Comparison of ENCODE assay signal across 19 cellular contexts in the genomic region with DNA sequence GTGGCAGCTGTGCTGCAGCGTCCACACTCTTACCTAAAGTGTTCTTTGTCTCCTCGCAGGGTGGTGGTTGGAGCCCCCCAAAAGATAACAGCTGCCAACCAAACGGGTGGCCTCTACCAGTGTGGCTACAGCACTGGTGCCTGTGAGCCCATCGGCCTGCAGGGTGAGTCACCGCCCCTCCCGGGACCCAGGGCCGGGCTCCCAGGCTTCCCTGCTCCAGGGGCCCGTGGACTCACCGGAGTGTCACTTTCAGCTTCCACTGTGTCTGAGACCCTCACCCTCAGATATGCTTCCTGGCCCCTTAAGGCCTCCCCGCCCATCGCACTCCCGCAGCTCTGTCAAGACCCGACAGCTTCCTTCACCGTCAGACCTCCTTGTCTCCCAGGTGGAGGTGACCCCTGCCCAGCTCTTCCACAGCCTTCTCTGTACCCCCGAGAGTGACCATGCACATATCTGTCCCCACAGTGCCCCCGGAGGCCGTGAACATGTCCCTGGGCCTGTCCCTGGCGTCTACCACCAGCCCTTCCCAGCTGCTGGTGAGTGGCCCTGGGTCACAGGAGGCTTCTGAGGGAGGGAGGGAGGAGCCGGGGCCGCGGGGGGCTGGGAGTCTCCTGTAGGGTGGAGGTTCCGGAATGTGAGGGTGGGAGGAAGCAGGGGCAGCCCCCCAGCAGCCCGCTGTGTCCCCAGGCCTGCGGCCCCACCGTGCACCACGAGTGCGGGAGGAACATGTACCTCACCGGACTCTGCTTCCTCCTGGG. TPM values are rescaled to one million over a fixed set of nuclear protein-coding genes. Genes with fewer than 3 reads are reported as not detected.
A peak's percentile ranks its signal among the peaks of the same experiment; 100 is the strongest.
DNase-seq lines count a peak whose midpoint lies in the region; ATAC-seq, FAIRE-seq and TF ChIP-seq lines count a peak whose summit lies in the region.
"Had no signal": no experiment of that assay in that cellular context is flagged by ENCODE, and none has a peak within 500 bp of the region (broad histone marks: within the 10 kb centered on the region; RNA-seq: fewer than 3 reads in every experiment).

No MANE protein-coding gene starts in this region.

- no peaks in the 10 kb centered on the region for H3K9me3 Mint-ChIP-seq in activated CD4-positive, alpha-beta T cell treated with anti-CD3 and anti-CD28 coated beads, Interleukin-2, amount 10 ng/mL, durations not matched to agents 7 days and 5 days
- peaks cover 0 to 1% of the 10 kb centered on the region in 2 donors for H3K9me3 Mint-ChIP-seq in stimulated activated naive B cell treated with anti-CD40 and anti-IgM and Interleukin-4, amounts not matched to agents 10 μg/mL and 1 μg/mL and 100 μg/mL, for 72 hours

- H3K4me3 ChIP-seq in RWPE2 (ENCODE audit: severe bottlenecking) (no peak overlapping the region), HepG2 (replicated peaks in 1 of 3; ENCODE audit: insufficient read depth in 1 of 3, low read depth in 2 of 3, low read length in 3 of 3) (no peak overlapping the region), OCI-LY7 (ENCODE audit: low read depth, low read length, poor library complexity, severe bottlenecking) (no peak overlapping the region)

- no peaks in the 10 kb centered on the region for H3K9me2 ChIP-seq in OCI-LY7 (ENCODE audit: insufficient read depth, low read length)

- in situ Hi-C loops in HepG2 (cut with HindIII; ENCODE audit: extremely low pct_ligation_motif_present, low pct_unique_long_range_greater_than_20kb): no loop called here

- H3K4me2 ChIP-seq in HepG2 (ENCODE audit: low read depth, low read length) (no peak overlapping the region), OCI-LY7 (ENCODE audit: low read length) (no peak overlapping the region)

- intact Hi-C loops in HepG2 (cut with micrococcal nuclease; ENCODE audit: unreplicated experiment): no loop called here
- intact Hi-C loops in OCI-LY7 (cut with micrococcal nuclease; ENCODE audit: unreplicated experiment): no loop called here

- FAIRE-seq in HepG2 (lab: Jason Lieb, UNC): no peak
- FAIRE-seq: endothelial cell of umbilical vein, small intestine had no signal

- POLR2A ChIA-PET in activated CD4-positive, alpha-beta T cell treated with anti-CD3 and anti-CD28 coated beads, Interleukin-2, amount 10 ng/mL, durations not matched to agents 7 days and 5 days (lab: Charles Lee): no interaction called here
- POLR2A ChIA-PET in HepG2 (lab: Yijun Ruan, JAX) (no interaction called here), OCI-LY7 (lab: Charles Lee) (no interaction called here)

- WGBS in HepG2 (ENCODE audit: low lambda C conversion rate): 36% methylated on average over 16 of the region's 28 CpGs

- H3K36me3 ChIP-seq in RWPE2 (ENCODE audit: low read depth): no peaks in the 10 kb centered on the region
- no peaks in the 10 kb centered on the region for H3K36me3 ChIP-seq in HepG2 (replicated peaks in 1 of 2; ENCODE audit: control insufficient read depth in 1 of 2, insufficient read depth in 2 of 2, low read length in 2 of 2)
- H3K36me3 ChIP-seq in OCI-LY7 (ENCODE audit: insufficient read depth, low read length): no peaks in the 10 kb centered on the region
- H3K36me3 ChIP-seq: tibial nerve had no signal

- TF ChIP-seq POLR2A in HepG2 (IDR thresholded peaks at IDR 0.05; ENCODE audit: insufficient read depth in 1 of 2, low read depth in 2 of 2, low read length in 2 of 2): no peak

- DNase-seq in activated CD4-positive, alpha-beta T cell treated with anti-CD3 and anti-CD28 coated beads, Interleukin-2, amount 10 ng/mL, durations not matched to agents 7 days and 5 days: no peak
- DNase-seq in activated CD4-positive, alpha-beta T cell treated with anti-CD3 and anti-CD28 coated beads for 4 hours: no peak
- DNase-seq in RWPE2 (ENCODE audit: low spot score): peak; percentile 47
- no peak for DNase-seq in HepG2 (ENCODE audit: low spot score)
- DNase-seq in stimulated activated naive B cell treated with anti-CD40 and anti-IgM and Interleukin-4, amounts not matched to agents 10 μg/mL and 1 μg/mL and 100 μg/mL, for 72 hours: no peak
- no peak for DNase-seq in OCI-M2 (lab: John Stamatoyannopoulos, UW; ENCODE audit: unreplicated experiment)
- DNase-seq in OCI-LY7 (ENCODE audit: low spot score): no peak
- DNase-seq in occipital lobe (lab: John Stamatoyannopoulos, UW): no peak
- DNase-seq: ACHN, DMS153, left colon, NCI-H146, NCI-H524 treated with DMSO at 0.1 percent for 48 hours, small intestine had no signal

- no peak for ATAC-seq in RWPE2 (ENCODE audit: low read depth)
- ATAC-seq in HepG2: peak; percentile 12; the same call in 1 of the 3 replicates
- no peak for ATAC-seq in stimulated activated naive B cell treated with anti-CD40 and anti-IgM and Interleukin-4, amounts not matched to agents 10 μg/mL and 1 μg/mL and 100 μg/mL, for 72 hours (replicated peaks)
- ATAC-seq: left colon had no signal

- H3K9me3 ChIP-seq in RWPE2 (ENCODE audit: severe bottlenecking) (no peaks in the 10 kb centered on the region), HepG2 (ENCODE audit: low read length) (no peaks in the 10 kb centered on the region), OCI-LY7 (ENCODE audit: low read length) (no peaks in the 10 kb centered on the region)
- H3K9me3 ChIP-seq: tibial nerve had no signal

- H2AFZ ChIP-seq in HepG2 (ENCODE audit: low read length): no peak overlapping the region
- H2AFZ ChIP-seq in OCI-LY7 (ENCODE audit: low read length): no peak overlapping the region

- BruUV-seq in HepG2 (replicated peaks; lab: Mats Ljungman, UMichigan) (no TSS peak), OCI-LY7 (replicated peaks; lab: Mats Ljungman, UMichigan) (no TSS peak)

- CTCF ChIA-PET in activated CD4-positive, alpha-beta T cell treated with anti-CD3 and anti-CD28 coated beads, Interleukin-2, amount 10 ng/mL, durations not matched to agents 7 days and 5 days (lab: Charles Lee): interaction anchor here (0.6 to 1.2 kb wide), 3 partner anchors 26 to 200 kb away, joined by 3 to 5 read pairs (median 3); no protein-coding TSS in a partner anchor
- CTCF ChIA-PET in HepG2 (lab: Yijun Ruan, JAX; ENCODE audit: low intra/inter-chr PET ratio, low total read pairs): no interaction called here
- CTCF ChIA-PET in OCI-LY7 (lab: Charles Lee; ENCODE audit: unreplicated experiment): no interaction called here

- TF ChIP-seq CTCF in RWPE2 (IDR thresholded peaks at IDR 0.05; ENCODE audit: poor library complexity, severe bottlenecking): no peak
- TF ChIP-seq CTCF in HepG2 (CRISPR knock-in tag; IDR thresholded peaks at IDR 0.05): no peak
- TF ChIP-seq CTCF in OCI-LY7 (conservative IDR thresholded peaks at IDR 0.05; ENCODE audit: low read length): no peak

- no peaks in the 10 kb centered on the region for H3K36me3 Mint-ChIP-seq in activated CD4-positive, alpha-beta T cell treated with anti-CD3 and anti-CD28 coated beads, Interleukin-2, amount 10 ng/mL, durations not matched to agents 7 days and 5 days (ENCODE audit: low read depth)
- H3K36me3 Mint-ChIP-seq in stimulated activated naive B cell treated with anti-CD40 and anti-IgM and Interleukin-4, amounts not matched to agents 10 μg/mL and 1 μg/mL and 100 μg/mL, for 72 hours: peaks cover 10% of the 10 kb centered on the region in 2 donors

- TF ChIP-seq EP300 in HepG2 (IDR thresholded peaks at IDR 0.05; ENCODE audit: low read depth in 2 of 2, low read length in 2 of 2): no peak
- TF ChIP-seq EP300 in HepG2 (CRISPR knock-in tag; IDR thresholded peaks at IDR 0.05; ENCODE audit: borderline replicate concordance): no peak

- no peak for TF ChIP-seq RAD21 in HepG2 (CRISPR knock-in tag; IDR thresholded peaks at IDR 0.05)

- H3K4me1 ChIP-seq in RWPE2 (ENCODE audit: insufficient read depth, poor library complexity, severe bottlenecking): no peaks in the 10 kb centered on the region
- H3K4me1 ChIP-seq in HepG2 (ENCODE audit: insufficient read depth, low read length): no peaks in the 10 kb centered on the region
- H3K4me1 ChIP-seq in OCI-LY7 (ENCODE audit: insufficient read depth, low read length, poor library complexity, severe bottlenecking): peaks cover 2% of the 10 kb centered on the region

- H4K20me1 ChIP-seq in HepG2 (ENCODE audit: insufficient read depth, low read length): no peaks in the 10 kb centered on the region
- H4K20me1 ChIP-seq in OCI-LY7 (ENCODE audit: insufficient read depth, low read length): no peaks in the 10 kb centered on the region

- no peak overlapping the region for H3K9ac ChIP-seq in HepG2 (ENCODE audit: insufficient read depth, low read depth, low read length)

- H3K27me3 Mint-ChIP-seq in activated CD4-positive, alpha-beta T cell treated with anti-CD3 and anti-CD28 coated beads, Interleukin-2, amount 10 ng/mL, durations not matched to agents 7 days and 5 days: no peaks in the 10 kb centered on the region
- peaks cover 0 to 4% of the 10 kb centered on the region in 2 donors for H3K27me3 Mint-ChIP-seq in stimulated activated naive B cell treated with anti-CD40 and anti-IgM and Interleukin-4, amounts not matched to agents 10 μg/mL and 1 μg/mL and 100 μg/mL, for 72 hours

- H3K27ac Mint-ChIP-seq in activated CD4-positive, alpha-beta T cell treated with anti-CD3 and anti-CD28 coated beads, Interleukin-2, amount 10 ng/mL, durations not matched to agents 7 days and 5 days: peak overlapping the region; percentile 84
- peak overlapping the region; percentile 52 for H3K27ac Mint-ChIP-seq in stimulated activated naive B cell treated with anti-CD40 and anti-IgM and Interleukin-4, amounts not matched to agents 10 μg/mL and 1 μg/mL and 100 μg/mL, for 72 hours

- H3K4me1 Mint-ChIP-seq in activated CD4-positive, alpha-beta T cell treated with anti-CD3 and anti-CD28 coated beads, Interleukin-2, amount 10 ng/mL, durations not matched to agents 7 days and 5 days: peaks cover 54% of the 10 kb centered on the region
- peaks cover 44 to 60% of the 10 kb centered on the region in 2 donors for H3K4me1 Mint-ChIP-seq in stimulated activated naive B cell treated with anti-CD40 and anti-IgM and Interleukin-4, amounts not matched to agents 10 μg/mL and 1 μg/mL and 100 μg/mL, for 72 hours

- H3K27me3 ChIP-seq in RWPE2 (ENCODE audit: insufficient read depth, poor library complexity, severe bottlenecking) (no peaks in the 10 kb centered on the region), HepG2 (ENCODE audit: control insufficient read depth in 1 of 2, insufficient read depth in 2 of 2, low read length in 2 of 2) (peaks cover 7 to 42% of the 10 kb centered on the region in 2 experiments; a peak in 4 of 5 replicates)
- H3K27me3 ChIP-seq: tibial nerve had no signal

- no peaks in the 10 kb centered on the region for H3K79me2 ChIP-seq in HepG2 (ENCODE audit: insufficient read depth, low read length)
- H3K79me2 ChIP-seq in OCI-LY7 (ENCODE audit: insufficient read depth, low read depth, low read length): no peaks in the 10 kb centered on the region

- no peak overlapping the region for H3K4me3 Mint-ChIP-seq in activated CD4-positive, alpha-beta T cell treated with anti-CD3 and anti-CD28 coated beads, Interleukin-2, amount 10 ng/mL, durations not matched to agents 7 days and 5 days
- H3K4me3 Mint-ChIP-seq in stimulated activated naive B cell treated with anti-CD40 and anti-IgM and Interleukin-4, amounts not matched to agents 10 μg/mL and 1 μg/mL and 100 μg/mL, for 72 hours: peak overlapping the region; percentile 71 to 75

- no peak overlapping the region for H3K27ac ChIP-seq in RWPE2 (ENCODE audit: poor library complexity, severe bottlenecking)
- H3K27ac ChIP-seq in HepG2 (ENCODE audit: extremely low read length, insufficient read depth, low read length): no peak overlapping the region
- H3K27ac ChIP-seq in OCI-LY7 (ENCODE audit: low read depth, low read length, poor library complexity, severe bottlenecking): no peak overlapping the region
- H3K27ac ChIP-seq: tibial nerve had no signal

RNA-seq across cellular contexts. Expression of a gene that starts 1.8 kb away (rescaled TPM):
- 1 to 10 TPM; 2.9 to 3.1 TPM for total RNA-seq in activated CD4-positive, alpha-beta T cell treated with anti-CD3 and anti-CD28 coated beads, Interleukin-2, amount 10 ng/mL, durations not matched to agents 7 days and 5 days
- total RNA-seq in HepG2 (2016; rRNA removed; fragmentation: Illumina TruSeq; extraction: Trizol) (not detected in 2 replicates), OCI-LY7 (2022) (not detected in 2 replicates), occipital lobe (1.6 TPM)
- total RNA-seq in HepG2 (2016; cell fraction: cytosol; rRNA removed; fragmentation: Illumina TruSeq; extraction: Trizol; ENCODE audit: low read depth): 0.18 TPM in 1 of 2 replicates, not detected in the other
- total RNA-seq in HepG2 (2016; cell fraction: insoluble cytoplasmic fraction; rRNA removed; fragmentation: Illumina TruSeq; extraction: Trizol): not detected in 2 replicates
- not detected in 2 replicates for total RNA-seq in HepG2 (2016; cell fraction: membrane; rRNA removed; fragmentation: Illumina TruSeq; extraction: Trizol)
- total RNA-seq in HepG2 (2016; cell fraction: nucleus; rRNA removed; fragmentation: Illumina TruSeq; extraction: Trizol): not detected in 2 replicates
- polyA plus RNA-seq in HepG2 (2011; rRNA removed): 0.32 and 0.42 TPM in 2 replicates
- polyA plus RNA-seq in HepG2 (2011; cell fraction: cytosol; rRNA removed): 0.12 and 0.23 TPM in 2 replicates
- 1.00 and 1.2 TPM in 2 replicates for polyA plus RNA-seq in HepG2 (2011; cell fraction: nucleus; rRNA removed)
- 0.07 and 0.17 TPM in 2 replicates for polyA plus RNA-seq in HepG2 (2012)
- not detected in 2 replicates for polyA plus RNA-seq in HepG2 (2016; cell fraction: cytosol; fragmentation: Illumina TruSeq; extraction: Trizol; ENCODE audit: low read depth)
- not detected in 2 replicates for polyA plus RNA-seq in HepG2 (2016; cell fraction: insoluble cytoplasmic fraction; fragmentation: Illumina TruSeq; extraction: Trizol; ENCODE audit: low read depth)
- not detected in 2 replicates for polyA plus RNA-seq in HepG2 (2016; cell fraction: membrane; fragmentation: Illumina TruSeq; extraction: Trizol; ENCODE audit: low read depth)
- polyA plus RNA-seq in HepG2 (2016; cell fraction: nucleus; fragmentation: Illumina TruSeq; extraction: Trizol; ENCODE audit: insufficient read depth, low read depth): not detected in 2 replicates
- polyA minus RNA-seq in HepG2 (2011; rRNA and poly(A)+ RNA removed; ENCODE audit: low replicate concordance): 0.05 and 0.28 TPM in 2 replicates
- polyA minus RNA-seq in HepG2 (2011; cell fraction: cytosol; rRNA and poly(A)+ RNA removed): 0.30 TPM in 1 of 2 replicates, not detected in the other
- polyA minus RNA-seq in HepG2 (2011; cell fraction: nucleus; rRNA and poly(A)+ RNA removed): 0.13 and 0.37 TPM in 2 replicates
- not detected in 2 replicates for total RNA-seq in OCI-LY7 (2014; rRNA removed; shearing (Covaris generic))
- total RNA-seq: bronchial epithelial cell had no signal
- polyA plus RNA-seq: neural cell had no signal

RNA-seq across cellular contexts. Expression of a gene that starts 36.4 kb away (rescaled TPM):
- not detected for total RNA-seq in activated CD4-positive, alpha-beta T cell treated with anti-CD3 and anti-CD28 coated beads, Interleukin-2, amount 10 ng/mL, durations not matched to agents 7 days and 5 days
- not detected in 2 replicates for total RNA-seq in HepG2 (2016; rRNA removed; fragmentation: Illumina TruSeq; extraction: Trizol)
- not detected in 2 replicates for total RNA-seq in HepG2 (2016; cell fraction: cytosol; rRNA removed; fragmentation: Illumina TruSeq; extraction: Trizol; ENCODE audit: low read depth)
- total RNA-seq in HepG2 (2016; cell fraction: insoluble cytoplasmic fraction; rRNA removed; fragmentation: Illumina TruSeq; extraction: Trizol): not detected in 2 replicates
- total RNA-seq in HepG2 (2016; cell fraction: membrane; rRNA removed; fragmentation: Illumina TruSeq; extraction: Trizol): not detected in 2 replicates
- not detected in 2 replicates for total RNA-seq in HepG2 (2016; cell fraction: nucleus; rRNA removed; fragmentation: Illumina TruSeq; extraction: Trizol)
- polyA plus RNA-seq in HepG2 (2011; rRNA removed): not detected in 2 replicates
- polyA plus RNA-seq in HepG2 (2011; cell fraction: cytosol; rRNA removed): not detected in 2 replicates
- not detected in 2 replicates for polyA plus RNA-seq in HepG2 (2011; cell fraction: nucleus; rRNA removed)
- not detected in 2 replicates for polyA plus RNA-seq in HepG2 (2012)
- not detected in 2 replicates for polyA plus RNA-seq in HepG2 (2016; cell fraction: cytosol; fragmentation: Illumina TruSeq; extraction: Trizol; ENCODE audit: low read depth)
- polyA plus RNA-seq in HepG2 (2016; cell fraction: insoluble cytoplasmic fraction; fragmentation: Illumina TruSeq; extraction: Trizol; ENCODE audit: low read depth): not detected in 2 replicates
- not detected in 2 replicates for polyA plus RNA-seq in HepG2 (2016; cell fraction: membrane; fragmentation: Illumina TruSeq; extraction: Trizol; ENCODE audit: low read depth)
- not detected in 2 replicates for polyA plus RNA-seq in HepG2 (2016; cell fraction: nucleus; fragmentation: Illumina TruSeq; extraction: Trizol; ENCODE audit: insufficient read depth, low read depth)
- not detected in 2 replicates for polyA minus RNA-seq in HepG2 (2011; rRNA and poly(A)+ RNA removed; ENCODE audit: low replicate concordance)
- not detected in 2 replicates for polyA minus RNA-seq in HepG2 (2011; cell fraction: cytosol; rRNA and poly(A)+ RNA removed)
- polyA minus RNA-seq in HepG2 (2011; cell fraction: nucleus; rRNA and poly(A)+ RNA removed): not detected in 2 replicates
- total RNA-seq in OCI-LY7 (2014; rRNA removed; shearing (Covaris generic)): not detected in 2 replicates
- not detected in 2 replicates for total RNA-seq in OCI-LY7 (2022)
- not detected for total RNA-seq in occipital lobe
- total RNA-seq: bronchial epithelial cell, endothelial cell of umbilical vein, glomerular endothelial cell had no signal
- polyA plus RNA-seq: endothelial cell of umbilical vein, neural cell had no signal
